14 cellular contexts compared by ENCODE assay signal in genomic region chr6:33557376-33557775, GRCh38.
"Had no signal": no experiment of that assay in that cellular context is flagged by ENCODE, and none has a peak within 500 bp of the region (broad histone marks: within the 10 kb centered on the region; RNA-seq: fewer than 3 reads in every experiment).

No MANE protein-coding gene starts in this region.

- H3K9me3 ChIP-seq: esophagus squamous epithelium, left ventricle myocardium inferior, sigmoid colon, tibial artery, upper lobe of left lung, uterus had no signal

- H3K27ac Mint-ChIP-seq: dendritic cell treated with granulocyte-macrophage colony-stimulating factor and Interleukin-4, amounts not matched to agents 40 ng/mL and 50 ng/mL, for 4 days; effector memory CD8-positive, alpha-beta T cell; immature natural killer cell; stimulated activated naive CD8-positive, alpha-beta T cell treated with anti-CD3 and anti-CD28 coated beads, Interleukin-15, Interleukin-2, amounts not matched to agents 100 ng/mL and 50 ng/mL, for 24 hours had no signal

- DNase-seq: effector memory CD8-positive, alpha-beta T cell; esophagus squamous epithelium; immature natural killer cell; left ventricle myocardium inferior; mesendoderm; naive thymus-derived CD8-positive, alpha-beta T cell; sigmoid colon; stimulated activated CD4-positive, alpha-beta T cell treated with anti-CD3 and anti-CD28 coated beads, Interleukin-12 subunit alpha, Interleukin-12 subunit beta, amount 100 ng/mL, for 4 hours; tibial artery; upper lobe of left lung; uterus had no signal

- H3K4me1 ChIP-seq: left ventricle myocardium inferior, sigmoid colon, tibial artery, upper lobe of left lung, uterus had no signal

- H3K27me3 ChIP-seq: esophagus squamous epithelium, sigmoid colon, tibial artery, upper lobe of left lung, uterus had no signal

- H3K4me1 Mint-ChIP-seq: immature natural killer cell; naive thymus-derived CD8-positive, alpha-beta T cell had no signal

- H3K4me3 Mint-ChIP-seq: dendritic cell treated with granulocyte-macrophage colony-stimulating factor and Interleukin-4, amounts not matched to agents 40 ng/mL and 50 ng/mL, for 4 days; effector memory CD8-positive, alpha-beta T cell; immature natural killer cell; naive thymus-derived CD8-positive, alpha-beta T cell; stimulated activated naive CD8-positive, alpha-beta T cell treated with anti-CD3 and anti-CD28 coated beads, Interleukin-15, Interleukin-2, amounts not matched to agents 100 ng/mL and 50 ng/mL, for 24 hours had no signal

- H3K27ac ChIP-seq: esophagus squamous epithelium, left ventricle myocardium inferior, sigmoid colon, skin epidermis, tibial artery, upper lobe of left lung, uterus had no signal

- H3K36me3 Mint-ChIP-seq: immature natural killer cell; naive thymus-derived CD8-positive, alpha-beta T cell had no signal

- ATAC-seq: effector memory CD8-positive, alpha-beta T cell; naive thymus-derived CD8-positive, alpha-beta T cell had no signal

- H3K9me3 Mint-ChIP-seq: dendritic cell treated with granulocyte-macrophage colony-stimulating factor and Interleukin-4, amounts not matched to agents 40 ng/mL and 50 ng/mL, for 4 days; effector memory CD8-positive, alpha-beta T cell; immature natural killer cell; naive thymus-derived CD8-positive, alpha-beta T cell; stimulated activated naive CD8-positive, alpha-beta T cell treated with anti-CD3 and anti-CD28 coated beads, Interleukin-15, Interleukin-2, amounts not matched to agents 100 ng/mL and 50 ng/mL, for 24 hours had no signal

- H3K27me3 Mint-ChIP-seq: effector memory CD8-positive, alpha-beta T cell; naive thymus-derived CD8-positive, alpha-beta T cell; stimulated activated naive CD8-positive, alpha-beta T cell treated with anti-CD3 and anti-CD28 coated beads, Interleukin-15, Interleukin-2, amounts not matched to agents 100 ng/mL and 50 ng/mL, for 24 hours had no signal
